Comparison of ENCODE assay signal across 15 cellular contexts in genomic region chr11:86678823-86679222, GRCh38. TPM values are rescaled to one million over a fixed set of nuclear protein-coding genes. Genes with fewer than 3 reads are reported as not detected.
DNase-seq lines count a peak whose midpoint lies in the region; TF ChIP-seq lines count a peak whose summit lies in the region.
"Had no signal": no experiment of that assay in that cellular context is flagged by ENCODE, and none has a peak within 500 bp of the region (broad histone marks: within the 10 kb centered on the region; RNA-seq: fewer than 3 reads in every experiment).

No MANE protein-coding gene starts in this region.

- peak overlapping the region; percentile 91 for H3K27ac ChIP-seq in endodermal cell (ENCODE audit: low read depth, low read length)
- H3K27ac ChIP-seq in Peyer's patch, result no peak overlapping the region
- H3K27ac ChIP-seq: body of pancreas had no signal

- H3K27ac Mint-ChIP-seq in endodermal cell, result peak overlapping the region; percentile 75
- H3K27ac Mint-ChIP-seq: activated T-cell treated with anti-CD3 and anti-CD28 coated beads, Interleukin-2, amount 50 U/mL, for 72 hours had no signal

- peak overlapping the region; percentile 41 for H2AFZ ChIP-seq in neuron (ENCODE audit: low read depth, low read length)

- DNase-seq in EL, result peak; percentile 68
- DNase-seq in NT2/D1 (ENCODE audit: low read depth, low spot score), result peak; percentile 49
- peak; percentile 50 for DNase-seq in endodermal cell
- no peak for DNase-seq in NCI-H446 treated with DMSO at 0.1 percent for 48 hours (lab: John Stamatoyannopoulos, UW)
- no peak for DNase-seq in Peyer's patch
- no peak for DNase-seq in T-helper 9 cell
- DNase-seq in ecto neural progenitor cell (ENCODE audit: low spot score), result no peak
- DNase-seq: activated CD4-positive, alpha-beta T cell treated with anti-CD3 and anti-CD28 coated beads for 4 hours; activated T-cell treated with anti-CD3 and anti-CD28 coated beads, Interleukin-2, amount 50 U/mL, for 72 hours; body of pancreas; midbrain; stimulated activated CD4-positive, alpha-beta T cell treated with anti-CD3 and anti-CD28 coated beads, Interleukin-4, amount 100 ng/mL, for 4 hours; stimulated activated naive CD8-positive, alpha-beta T cell treated with anti-CD3 and anti-CD28 coated beads, Interleukin-15, Interleukin-2, amounts not matched to agents 100 U/mL and 50 U/mL, for 24 hours had no signal

- peaks cover 4% of the 10 kb centered on the region for H3K4me1 ChIP-seq in NT2/D1 (ENCODE audit: insufficient read depth, insufficient read length)
- H3K4me1 ChIP-seq in endodermal cell (ENCODE audit: control insufficient read depth, insufficient read depth, low read length), result peaks cover 14% of the 10 kb centered on the region
- peaks cover 37% of the 10 kb centered on the region for H3K4me1 ChIP-seq in neuron (ENCODE audit: insufficient read depth, low read length)
- H3K4me1 ChIP-seq in Peyer's patch, result no peaks in the 10 kb centered on the region

- no peak for TF ChIP-seq CTCF in endodermal cell (conservative IDR thresholded peaks at IDR 0.05)
- no peak for TF ChIP-seq CTCF in Peyer's patch (IDR thresholded peaks at IDR 0.05)

- H3K36me3 Mint-ChIP-seq in endodermal cell (ENCODE audit: low read depth), result no peaks in the 10 kb centered on the region

- H3K9me3 ChIP-seq in NT2/D1 (ENCODE audit: insufficient read depth, low read length), result no peaks in the 10 kb centered on the region
- H3K9me3 ChIP-seq in endodermal cell (ENCODE audit: control insufficient read depth, low read length), result no peaks in the 10 kb centered on the region
- no peaks in the 10 kb centered on the region for H3K9me3 ChIP-seq in neuron (ENCODE audit: low read length)
- no peaks in the 10 kb centered on the region for H3K9me3 ChIP-seq in Peyer's patch
- H3K9me3 ChIP-seq: body of pancreas, HAP-1 had no signal

- peaks cover 34% of the 10 kb centered on the region for H3K4me1 Mint-ChIP-seq in endodermal cell

- H3K9me3 Mint-ChIP-seq in endodermal cell, result no peaks in the 10 kb centered on the region
- H3K9me3 Mint-ChIP-seq: activated T-cell treated with anti-CD3 and anti-CD28 coated beads, Interleukin-2, amount 50 U/mL, for 72 hours had no signal

- H3K4me3 Mint-ChIP-seq in endodermal cell, result no peak overlapping the region
- H3K4me3 Mint-ChIP-seq: activated T-cell treated with anti-CD3 and anti-CD28 coated beads, Interleukin-2, amount 50 U/mL, for 72 hours had no signal

- H3K9ac ChIP-seq in NT2/D1 (ENCODE audit: insufficient read length, low read depth) (no peak overlapping the region), endodermal cell (ENCODE audit: extremely low read depth, low read length, poor library complexity, severe bottlenecking) (no peak overlapping the region)

- H3K36me3 ChIP-seq in NT2/D1 (ENCODE audit: insufficient read depth, insufficient read length, low read length) (no peaks in the 10 kb centered on the region), endodermal cell (ENCODE audit: control insufficient read depth, insufficient read depth, low read length) (no peaks in the 10 kb centered on the region), neuron (ENCODE audit: insufficient read depth, low read length) (no peaks in the 10 kb centered on the region), Peyer's patch (no peaks in the 10 kb centered on the region)
- H3K36me3 ChIP-seq: HAP-1 had no signal

- H3K27me3 ChIP-seq in NT2/D1 (ENCODE audit: insufficient read depth, insufficient read length) (peaks cover 37% of the 10 kb centered on the region), endodermal cell (ENCODE audit: control insufficient read depth, insufficient read depth, low read length, poor library complexity, severe bottlenecking) (peaks cover 27% of the 10 kb centered on the region), neuron (ENCODE audit: insufficient read depth, low read length) (no peaks in the 10 kb centered on the region), Peyer's patch (no peaks in the 10 kb centered on the region)
- H3K27me3 ChIP-seq: body of pancreas had no signal

- H3K4me3 ChIP-seq in NT2/D1 (ENCODE audit: insufficient read length, low read depth) (no peak overlapping the region), endodermal cell (ENCODE audit: low read length) (no peak overlapping the region), neuron (ENCODE audit: low read length) (no peak overlapping the region), Peyer's patch (no peak overlapping the region)
- H3K4me3 ChIP-seq: body of pancreas, HAP-1 had no signal

- 35 to 51% methylated on average over 3 of the region's 3 CpGs for WGBS in endodermal cell (ENCODE audit: insufficient coverage in 1 of 2, insufficient read length in 1 of 2), 2 experiments

- H3K27me3 Mint-ChIP-seq in endodermal cell (ENCODE audit: insufficient read depth), result peaks cover 47% of the 10 kb centered on the region

- no peak for TF ChIP-seq POLR2A in Peyer's patch (IDR thresholded peaks at IDR 0.05)

RNA-seq across cellular contexts. Expression of gene ME3, which starts 6.4 kb away (rescaled TPM):
- total RNA-seq in endodermal cell (1 to 10 TPM; 1.2 to 1.3 TPM), Peyer's patch (10 to 100 TPM; 15.9 to 94.9 (median 51.3) TPM)
- 6.2 TPM for polyA plus RNA-seq in endodermal cell (2013, experiment 1 of 2)
- 8.0 TPM for polyA plus RNA-seq in endodermal cell (2013, experiment 2 of 2)

Comparison
In these comparisons a context has a peak if more than half of its experiments do, and no peak if none do; other contexts are left out.
1. DNase-seq: peak in EL (single experiment), NT2/D1 (single experiment) and endodermal cell (single experiment); none in NCI-H446 treated with DMSO at 0.1 percent for 48 hours (single experiment), Peyer's patch (0 of 3), T-helper 9 cell (single experiment) and ecto neural progenitor cell (single experiment).
2. RNA of gene ME3, which starts 6.4 kb away (total RNA-seq): 15.9 to 94.9 TPM in Peyer's patch; 1.2 to 1.3 TPM in endodermal cell; every median in the first group is over 4 times any median in the second.